Comparison of ENCODE assay signal across 17 cellular contexts in genomic region chr12:82660541-82661325, GRCh38. TPM values are rescaled to one million over a fixed set of nuclear protein-coding genes. Genes with fewer than 3 reads are reported as not detected.
DNase-seq lines count a peak whose midpoint lies in the region; ATAC-seq and TF ChIP-seq lines count a peak whose summit lies in the region.
"Had no signal": no experiment of that assay in that cellular context is flagged by ENCODE, and none has a peak within 500 bp of the region (broad histone marks: within the 10 kb centered on the region; RNA-seq: fewer than 3 reads in every experiment).

No MANE protein-coding gene starts in this region.

- H3K4me1 ChIP-seq in SJCRH30 (peaks cover 12% of the 10 kb centered on the region), fibroblast of lung (ENCODE audit: control insufficient read depth, extremely low read depth, insufficient read depth, low read length) (no peaks in the 10 kb centered on the region)

- no peak overlapping the region for H3K9ac ChIP-seq in fibroblast of lung (ENCODE audit: insufficient read depth, low read length)

- no peak overlapping the region for H3K4me2 ChIP-seq in fibroblast of lung (ENCODE audit: extremely low read depth, insufficient read depth, low read length)

- H3K36me3 ChIP-seq in SJCRH30 (no peaks in the 10 kb centered on the region), fibroblast of lung (ENCODE audit: control insufficient read depth, insufficient read depth, low read length) (no peaks in the 10 kb centered on the region)
- H3K36me3 ChIP-seq: MG63 had no signal

- no peak overlapping the region for H3K4me3 ChIP-seq in SJCRH30
- H3K4me3 ChIP-seq in fibroblast of lung (replicated peaks in 1 of 4; ENCODE audit: control extremely low read depth in 1 of 4, insufficient read depth in 1 of 4, low read depth in 3 of 4, low read length in 4 of 4), result no peak overlapping the region
- H3K4me3 ChIP-seq in skeletal muscle cell (ENCODE audit: low read depth, low read length), result no peak overlapping the region
- H3K4me3 ChIP-seq: MG63 had no signal

- ATAC-seq in HG02678 (IDR thresholded peaks at IDR 0.05; ENCODE audit: unreplicated experiment), result no peak
- ATAC-seq: HCT116 had no signal

- no peak for TF ChIP-seq CTCF in fibroblast of lung (conservative IDR thresholded peaks at IDR 0.05 in 1 of 2, IDR thresholded peaks at IDR 0.05 in 1 of 2; ENCODE audit: low read depth in 1 of 2, low read length in 2 of 2)

- H3K27ac ChIP-seq in SJCRH30, result no peak overlapping the region
- H3K27ac ChIP-seq in fibroblast of lung (ENCODE audit: insufficient read depth, low read length), result no peak overlapping the region
- H3K27ac ChIP-seq: HL-60 had no signal

- H3K27me3 ChIP-seq in SJCRH30 (no peaks in the 10 kb centered on the region), fibroblast of lung (ENCODE audit: control insufficient read depth, insufficient read depth, low read length) (no peaks in the 10 kb centered on the region)
- H3K27me3 ChIP-seq: MG63 had no signal

- DNase-seq in NCI-H2029 treated with DMSO at 0.1 percent for 48 hours (lab: John Stamatoyannopoulos, UW), result peak; percentile 4
- DNase-seq in NCI-H2029 (lab: John Stamatoyannopoulos, UW), result no peak
- peak; percentile 18 to 54 for DNase-seq in SJCRH30
- peak; percentile 22 to 27 for DNase-seq in fibroblast of lung (ENCODE audit: low read depth in 2 of 2)
- DNase-seq in skeletal muscle cell (ENCODE audit: low read depth), result peak; percentile 6
- DNase-seq in GM19240 (ENCODE audit: insufficient read length, low spot score), result no peak
- DNase-seq in effector CD8-positive, alpha-beta T cell (lab: John Stamatoyannopoulos, UW), result no peak
- DNase-seq: 8988T, COR-L47, KBM-7, MG63, NCI-H1417, NCI-H1930, NCI-H524 treated with DMSO at 0.1 percent for 48 hours had no signal

- no peaks in the 10 kb centered on the region for H3K79me2 ChIP-seq in fibroblast of lung (ENCODE audit: control insufficient read depth, insufficient read depth, low read length)

- H3K9me3 ChIP-seq in SJCRH30 (replicated peaks) (no peaks in the 10 kb centered on the region), fibroblast of lung (ENCODE audit: control insufficient read depth, insufficient read depth, low read depth, low read length) (no peaks in the 10 kb centered on the region)
- H3K9me3 ChIP-seq: MG63 had no signal

- H2AFZ ChIP-seq in fibroblast of lung (ENCODE audit: low read length), result no peak overlapping the region

- H4K20me1 ChIP-seq in fibroblast of lung (ENCODE audit: control insufficient read depth, extremely low read depth, insufficient read depth, low read length), result no peaks in the 10 kb centered on the region

RNA-seq across cellular contexts. Expression of gene TMTC2, which starts 26.0 kb away (rescaled TPM):
- total RNA-seq in SJCRH30 (2014; rRNA removed; shearing (Covaris generic)), result 6.5 and 7.5 TPM in 2 replicates
- total RNA-seq in fibroblast of lung, result 9.0 and 9.7 TPM in 2 replicates
- polyA plus RNA-seq in fibroblast of lung, result 3.5 and 10.1 TPM in 2 replicates
- polyA plus RNA-seq in fibroblast of lung (2012), result 3.8 and 9.5 TPM in 2 replicates
- 7.6 and 19.3 TPM in 2 replicates for polyA minus RNA-seq in fibroblast of lung (ENCODE audit: low replicate concordance)

Comparison
In these comparisons a context has a peak if more than half of its experiments do, and no peak if none do; other contexts are left out.
1. DNase-seq: peak in NCI-H2029 treated with DMSO at 0.1 percent for 48 hours (single experiment), SJCRH30 (2 of 2), fibroblast of lung (2 of 2) and skeletal muscle cell (single experiment); none in NCI-H2029 (single experiment), GM19240 (single experiment) and effector CD8-positive, alpha-beta T cell (single experiment).